ENCODE assay signal across 28 cellular contexts in genomic region chr11:79480864-79481263, GRCh38.
"Had no signal": no experiment of that assay in that cellular context is flagged by ENCODE, and none has a peak within 500 bp of the region (broad histone marks: within the 10 kb centered on the region; RNA-seq: fewer than 3 reads in every experiment).

No MANE protein-coding gene starts in this region.

- H3K4me1 Mint-ChIP-seq: stimulated activated effector memory CD8-positive, alpha-beta T cell treated with anti-CD3 and anti-CD28 coated beads, Interleukin-12 subunit alpha, Interleukin-12 subunit beta, amount 100 ng/mL, for 72 hours; stimulated activated naive CD8-positive, alpha-beta T cell treated with anti-CD3 and anti-CD28 coated beads, Interleukin-15, amount 100 ng/mL, for 72 hours had no signal

- H3K27ac Mint-ChIP-seq: stimulated activated effector memory CD8-positive, alpha-beta T cell treated with anti-CD3 and anti-CD28 coated beads, Interleukin-12 subunit alpha, Interleukin-12 subunit beta, amount 100 ng/mL, for 72 hours; stimulated activated naive B cell treated with anti-CD40 and anti-IgM and Interleukin-4, amounts not matched to agents 10 μg/mL and 1 μg/mL and 100 μg/mL, for 72 hours; stimulated activated naive CD8-positive, alpha-beta T cell treated with anti-CD3 and anti-CD28 coated beads, Interleukin-15, amount 100 ng/mL, for 72 hours; stimulated activated naive CD8-positive, alpha-beta T cell treated with anti-CD3 and anti-CD28 coated beads, Interleukin-15, Interleukin-2, amounts not matched to agents 100 ng/mL and 50 ng/mL, for 24 hours; type B pancreatic cell had no signal

- H3K9me3 Mint-ChIP-seq: stimulated activated effector memory CD8-positive, alpha-beta T cell treated with anti-CD3 and anti-CD28 coated beads, Interleukin-12 subunit alpha, Interleukin-12 subunit beta, amount 100 ng/mL, for 72 hours; stimulated activated memory B cell treated with anti-CD40 and anti-IgM and Interleukin-4, amounts not matched to agents 10 μg/mL and 1 μg/mL and 100 μg/mL, for 72 hours; type B pancreatic cell had no signal

- H3K36me3 Mint-ChIP-seq: stimulated activated effector memory CD8-positive, alpha-beta T cell treated with anti-CD3 and anti-CD28 coated beads, Interleukin-12 subunit alpha, Interleukin-12 subunit beta, amount 100 ng/mL, for 72 hours; stimulated activated memory B cell treated with anti-CD40 and anti-IgM and Interleukin-4, amounts not matched to agents 10 μg/mL and 1 μg/mL and 100 μg/mL, for 72 hours; stimulated activated naive B cell treated with anti-CD40 and anti-IgM and Interleukin-4, amounts not matched to agents 10 μg/mL and 1 μg/mL and 100 μg/mL, for 72 hours; type B pancreatic cell had no signal

- H3K4me3 ChIP-seq: stomach, suprapubic skin, testis, thoracic aorta, thyroid gland, tibial artery, tibial nerve, transverse colon, upper lobe of left lung, upper lobe of right lung, uterus, vagina had no signal

- ATAC-seq: stimulated activated effector memory CD8-positive, alpha-beta T cell treated with anti-CD3 and anti-CD28 coated beads, Interleukin-12 subunit alpha, Interleukin-12 subunit beta, amount 100 ng/mL, for 72 hours; stimulated activated naive CD8-positive, alpha-beta T cell treated with anti-CD3 and anti-CD28 coated beads, Interleukin-15, amount 100 ng/mL, for 72 hours; stimulated activated naive CD8-positive, alpha-beta T cell treated with anti-CD3 and anti-CD28 coated beads, Interleukin-15, Interleukin-2, amounts not matched to agents 100 U/mL and 50 U/mL, for 24 hours; upper lobe of right lung had no signal

- H3K27ac ChIP-seq: stomach, suprapubic skin, testis, thoracic aorta, thyroid gland, tibial artery, tibial nerve, transverse colon, upper lobe of left lung, upper lobe of right lung, uterus, vagina had no signal

- H3K4me1 ChIP-seq: stomach, suprapubic skin, testis, thyroid gland, tibial artery, tibial nerve, transverse colon, upper lobe of left lung, upper lobe of right lung, uterus, vagina had no signal

- H3K4me3 Mint-ChIP-seq: stimulated activated effector memory CD8-positive, alpha-beta T cell treated with anti-CD3 and anti-CD28 coated beads, Interleukin-12 subunit alpha, Interleukin-12 subunit beta, amount 100 ng/mL, for 72 hours; stimulated activated memory B cell treated with anti-CD40 and anti-IgM and Interleukin-4, amounts not matched to agents 10 μg/mL and 1 μg/mL and 100 μg/mL, for 72 hours; stimulated activated naive B cell treated with anti-CD40 and anti-IgM and Interleukin-4, amounts not matched to agents 10 μg/mL and 1 μg/mL and 100 μg/mL, for 72 hours; stimulated activated naive CD8-positive, alpha-beta T cell treated with anti-CD3 and anti-CD28 coated beads, Interleukin-15, amount 100 ng/mL, for 72 hours; stimulated activated naive CD8-positive, alpha-beta T cell treated with anti-CD3 and anti-CD28 coated beads, Interleukin-15, Interleukin-2, amounts not matched to agents 100 ng/mL and 50 ng/mL, for 24 hours; type B pancreatic cell had no signal

- DNase-seq: stimulated activated CD4-positive, alpha-beta T cell treated with anti-CD3 and anti-CD28 coated beads, Interleukin-2, amount 100 ng/mL, for 48 hours; stimulated activated CD4-positive, alpha-beta T cell treated with anti-CD3 and anti-CD28 coated beads, Interleukin-4, amount 100 ng/mL, for 1 hour; stimulated activated CD4-positive, alpha-beta T cell treated with anti-CD3 and anti-CD28 coated beads, Interleukin-4, amount 100 ng/mL, for 24 hours; stimulated activated CD4-positive, alpha-beta T cell treated with anti-CD3 and anti-CD28 coated beads, Interleukin-4, amount 100 ng/mL, for 4 hours; stimulated activated CD8-positive, alpha-beta memory T cell treated with anti-CD3 and anti-CD28 coated beads, Interleukin-4, amount 100 ng/mL, for 48 hours; stimulated activated naive B cell treated with anti-CD40 and anti-IgM and Interleukin-4, amounts not matched to agents 10 μg/mL and 1 μg/mL and 100 μg/mL, for 72 hours; stimulated activated naive CD4-positive, alpha-beta T cell; stimulated activated naive CD4-positive, alpha-beta T cell treated with Interleukin-2 at 50 U/mL for 16 hours; stimulated activated naive CD8-positive, alpha-beta T cell treated with anti-CD3 and anti-CD28 coated beads, Interleukin-15, amount 100 ng/mL, for 72 hours; stimulated activated naive CD8-positive, alpha-beta T cell treated with anti-CD3 and anti-CD28 coated beads, Interleukin-15, Interleukin-2, amounts not matched to agents 100 U/mL and 50 U/mL, for 24 hours; stomach; substantia nigra; testis; thyroid gland; tibial artery; transverse colon; trophoblast cell; upper lobe of left lung; upper lobe of right lung; uterus had no signal

- H3K27me3 ChIP-seq: suprapubic skin, testis, thyroid gland, tibial artery, tibial nerve, transverse colon, upper lobe of left lung, upper lobe of right lung, uterus, vagina had no signal

- H3K9me3 ChIP-seq: suprapubic skin, testis, thoracic aorta, thyroid gland, tibial artery, tibial nerve, transverse colon, upper lobe of left lung, upper lobe of right lung, uterus, vagina had no signal

- H3K27me3 Mint-ChIP-seq: stimulated activated memory B cell treated with anti-CD40 and anti-IgM and Interleukin-4, amounts not matched to agents 10 μg/mL and 1 μg/mL and 100 μg/mL, for 72 hours; stimulated activated naive CD8-positive, alpha-beta T cell treated with anti-CD3 and anti-CD28 coated beads, Interleukin-15, amount 100 ng/mL, for 72 hours had no signal

- H3K36me3 ChIP-seq: stomach, suprapubic skin, thoracic aorta, thyroid gland, tibial artery, tibial nerve, transverse colon, upper lobe of left lung, upper lobe of right lung, uterus, vagina had no signal
